Comparison of ENCODE assay signal across 8 cellular contexts in genomic region chr17:7916799-7917198, GRCh38. TPM values are rescaled to one million over a fixed set of nuclear protein-coding genes. Genes with fewer than 3 reads are reported as not detected.
DNase-seq lines count a peak whose midpoint lies in the region; TF ChIP-seq lines count a peak whose summit lies in the region.

No MANE protein-coding gene starts in this region.

- H3K27ac Mint-ChIP-seq in CD14-positive monocyte, result peak overlapping the region in 6 of 7 donors; percentile 53 to 83 (median 80)
- H3K27ac Mint-ChIP-seq in dendritic cell treated with granulocyte-macrophage colony-stimulating factor and Interleukin-4, amounts not matched to agents 40 ng/mL and 50 ng/mL, for 4 days, result peak overlapping the region; percentile 94

- no peaks in the 10 kb centered on the region for H3K79me1 ChIP-seq in neuronal stem cell (ENCODE audit: low read depth, low read length)

- no peaks in the 10 kb centered on the region for H3K9me3 Mint-ChIP-seq in CD14-positive monocyte
- no peaks in the 10 kb centered on the region for H3K9me3 Mint-ChIP-seq in dendritic cell treated with granulocyte-macrophage colony-stimulating factor and Interleukin-4, amounts not matched to agents 40 ng/mL and 50 ng/mL, for 4 days

- H3K36me3 ChIP-seq in neuronal stem cell (replicated peaks in 1 of 2; ENCODE audit: control insufficient read depth in 2 of 2, insufficient read depth in 2 of 2, low read length in 2 of 2), result peaks cover under 1 to 9% of the 10 kb centered on the region in 2 donors
- peaks cover 0 to 4% of the 10 kb centered on the region in 2 donors for H3K36me3 ChIP-seq in adrenal gland (replicated peaks in 1 of 2)

- TF ChIP-seq POLR2A in adrenal gland (IDR thresholded peaks at IDR 0.05), result no peak

- peaks cover 0 to 7% of the 10 kb centered on the region in 2 donors for H3K9me3 ChIP-seq in neuronal stem cell (replicated peaks in 1 of 2; ENCODE audit: control insufficient read depth in 2 of 2, insufficient read depth in 1 of 2, low read depth in 1 of 2, low read length in 2 of 2)
- H3K9me3 ChIP-seq in adrenal gland (replicated peaks in 1 of 3), result no peaks in the 10 kb centered on the region

- H3K36me3 Mint-ChIP-seq in CD14-positive monocyte, result peaks cover 2 to 4% of the 10 kb centered on the region in 2 donors
- H3K36me3 Mint-ChIP-seq in dendritic cell treated with granulocyte-macrophage colony-stimulating factor and Interleukin-4, amounts not matched to agents 40 ng/mL and 50 ng/mL, for 4 days (ENCODE audit: low read depth), result peaks cover 9% of the 10 kb centered on the region

- no peak overlapping the region for H3K4me2 ChIP-seq in neuronal stem cell (ENCODE audit: insufficient read depth, low read length, poor library complexity, severe bottlenecking)

- H3K27ac ChIP-seq in neuronal stem cell (replicated peaks; ENCODE audit: low read length), result no peak overlapping the region
- peak overlapping the region in 2 of 5 donors; percentile 96 for H3K27ac ChIP-seq in adrenal gland

- H3K27me3 Mint-ChIP-seq in CD14-positive monocyte (ENCODE audit: low read depth in 3 of 3), result peaks cover 0 to 2% (median 1%) of the 10 kb centered on the region in 3 donors
- H3K27me3 Mint-ChIP-seq in dendritic cell treated with granulocyte-macrophage colony-stimulating factor and Interleukin-4, amounts not matched to agents 40 ng/mL and 50 ng/mL, for 4 days, result no peaks in the 10 kb centered on the region

- H3K23ac ChIP-seq in neuronal stem cell (ENCODE audit: low read depth, low read length, poor library complexity), result no peak overlapping the region

- WGBS in neuronal stem cell (ENCODE audit: extremely low coverage in 2 of 2, insufficient read length in 2 of 2, insufficient replicate concordance in 1 of 2), 2 donors, result no CpG with 5 or more reads among the region's 2 CpGs
- WGBS in adrenal gland, 4 donors, result 60 to 85% (median 75%) methylated on average over 1 to 2 of the region's 2 CpGs

- no peak overlapping the region for H4K91ac ChIP-seq in neuronal stem cell (ENCODE audit: low read depth, low read length, poor library complexity)

- peaks cover 32% of the 10 kb centered on the region for H3K4me1 Mint-ChIP-seq in CD14-positive monocyte
- H3K4me1 Mint-ChIP-seq in dendritic cell treated with granulocyte-macrophage colony-stimulating factor and Interleukin-4, amounts not matched to agents 40 ng/mL and 50 ng/mL, for 4 days (ENCODE audit: low read depth), result peaks cover 39% of the 10 kb centered on the region

- no peak overlapping the region for H2BK5ac ChIP-seq in neuronal stem cell (ENCODE audit: low read length)

- H3K27me3 ChIP-seq in neuronal stem cell (ENCODE audit: control insufficient read depth in 3 of 3, insufficient read depth in 3 of 3, low read depth in 1 of 3, low read length in 3 of 3), result peaks cover 0 to 11% (median 0%) of the 10 kb centered on the region in 3 experiments
- H3K27me3 ChIP-seq in adrenal gland, result no peaks in the 10 kb centered on the region

- H2BK15ac ChIP-seq in neuronal stem cell (ENCODE audit: low read length), result no peak overlapping the region

- H3K18ac ChIP-seq in neuronal stem cell (ENCODE audit: low read length), result no peak overlapping the region

- no peak overlapping the region for H3K9ac ChIP-seq in neuronal stem cell (ENCODE audit: low read depth, low read length, poor library complexity)

- H4K8ac ChIP-seq in neuronal stem cell (ENCODE audit: low read depth, low read length), result no peak overlapping the region

- DNase-seq in CD14-positive monocyte (ENCODE audit: low spot score), result no peak
- DNase-seq in M059J (ENCODE audit: low read depth), result peak; percentile 5
- DNase-seq in neuronal stem cell (ENCODE audit: low spot score), result no peak
- no peak for DNase-seq in DMS79 treated with DMSO at 0.1 percent for 48 hours (lab: John Stamatoyannopoulos, UW)
- DNase-seq in adrenal gland, result no peak
- no peak for DNase-seq in NCI-H2107 (lab: John Stamatoyannopoulos, UW)
- DNase-seq in activated CD4-positive, alpha-beta T cell treated with anti-CD3 and anti-CD28 coated beads, Interleukin-2, amount 50 U/mL, for 48 hours, result no peak

- H3K14ac ChIP-seq in neuronal stem cell (ENCODE audit: low read length), result no peak overlapping the region

- H2AFZ ChIP-seq in neuronal stem cell (ENCODE audit: low read length), result peak overlapping the region; percentile 99

- H2BK12ac ChIP-seq in neuronal stem cell (ENCODE audit: low read length), result no peak overlapping the region

- TF ChIP-seq CTCF in CD14-positive monocyte (IDR thresholded peaks at IDR 0.05) (no peak), adrenal gland (IDR thresholded peaks at IDR 0.05) (no peak)

- H3K4me1 ChIP-seq in neuronal stem cell (ENCODE audit: control insufficient read depth in 2 of 2, insufficient read depth in 1 of 2, low read depth in 1 of 2, low read length in 2 of 2) (peaks cover 7 to 12% of the 10 kb centered on the region in 2 donors), adrenal gland (replicated peaks in 1 of 2) (peaks cover 10 to 25% of the 10 kb centered on the region in 2 donors)

- H2AK5ac ChIP-seq in neuronal stem cell (ENCODE audit: low read depth, low read length), result no peak overlapping the region

- no peak overlapping the region for H3K4ac ChIP-seq in neuronal stem cell (ENCODE audit: low read length)

- H3K4me3 ChIP-seq in neuronal stem cell (ENCODE audit: low read length in 2 of 2) (peak overlapping the region in 1 of 2 donors; percentile 87), adrenal gland (no peak overlapping the region)

- H2BK120ac ChIP-seq in neuronal stem cell (ENCODE audit: low read depth, low read length), result no peak overlapping the region

- intact Hi-C loops in CD14-positive monocyte (cut with micrococcal nuclease) (no loop called here), adrenal gland (cut with DNase I) (loop anchor here in 1 of 2 donors (10.0 kb wide), 1 partner anchor 52 kb away; no protein-coding TSS in a partner anchor)
- intact Hi-C loops in dendritic cell treated with granulocyte-macrophage colony-stimulating factor and Interleukin-4, amounts not matched to agents 40 ng/mL and 50 ng/mL, for 4 days (cut with micrococcal nuclease), result no loop called here

- H3K4me3 Mint-ChIP-seq in CD14-positive monocyte, result peak overlapping the region; percentile 47 to 51
- peak overlapping the region; percentile 98 for H3K4me3 Mint-ChIP-seq in dendritic cell treated with granulocyte-macrophage colony-stimulating factor and Interleukin-4, amounts not matched to agents 40 ng/mL and 50 ng/mL, for 4 days

RNA-seq across cellular contexts. Expression of gene RNF227, which starts 0.7 kb away (rescaled TPM):
- 1 to 10 TPM in 1 of 2 donors, under 1 TPM in 1; 0.59 to 1.3 TPM for polyA plus RNA-seq in CD14-positive monocyte
- 0.86 and 7.8 TPM in 2 replicates for total RNA-seq in M059J (2014; rRNA removed; shearing (Covaris generic))
- 2.8 TPM for polyA plus RNA-seq in neuronal stem cell (2013, experiment 1 of 2)
- polyA plus RNA-seq in neuronal stem cell (2013, experiment 2 of 2), result 3.0 TPM
- 10 to 100 TPM in 1 of 8 donors, 1 to 10 TPM in 7; 1.1 to 17.3 (median 3.0) TPM for total RNA-seq in adrenal gland
- polyA plus RNA-seq in adrenal gland, result 1 to 10 TPM; 1.7 to 5.2 (median 3.3) TPM

RNA-seq across cellular contexts. Expression of gene KCNAB3, which starts 12.9 kb away (rescaled TPM):
- not detected for polyA plus RNA-seq in CD14-positive monocyte
- total RNA-seq in M059J (2014; rRNA removed; shearing (Covaris generic)), result not detected in 2 replicates
- polyA plus RNA-seq in neuronal stem cell (2013, experiment 1 of 2), result 14.9 TPM
- 15.4 TPM for polyA plus RNA-seq in neuronal stem cell (2013, experiment 2 of 2)
- 1 to 10 TPM in 1 of 8 donors, under 1 TPM in 5, not detected in 2; 0.12 to 1.9 (median 0.36) TPM for total RNA-seq in adrenal gland
- 1 to 10 TPM in 2 of 3 donors, under 1 TPM in 1; 0.27 to 4.2 (median 3.4) TPM for polyA plus RNA-seq in adrenal gland

RNA-seq across cellular contexts. Expression of gene TRAPPC1, which starts 14.9 kb away (rescaled TPM):
- polyA plus RNA-seq in CD14-positive monocyte, result 100 to 1,000 TPM; 172 to 224 TPM
- 58.1 and 61.8 TPM in 2 replicates for total RNA-seq in M059J (2014; rRNA removed; shearing (Covaris generic))
- polyA plus RNA-seq in neuronal stem cell (2013, experiment 1 of 2), result 160 TPM
- polyA plus RNA-seq in neuronal stem cell (2013, experiment 2 of 2), result 156 TPM
- 100 to 1,000 TPM in 4 of 8 donors, 10 to 100 TPM in 4; 48.6 to 161 (median 100) TPM for total RNA-seq in adrenal gland
- 100 to 1,000 TPM; 131 to 220 (median 166) TPM for polyA plus RNA-seq in adrenal gland

RNA-seq across cellular contexts. Expression of gene CNTROB, which starts 15.2 kb away (rescaled TPM):
- polyA plus RNA-seq in CD14-positive monocyte, result 1 to 10 TPM; 4.7 to 6.5 TPM
- 14.3 and 29.9 TPM in 2 replicates for total RNA-seq in M059J (2014; rRNA removed; shearing (Covaris generic))
- polyA plus RNA-seq in neuronal stem cell (2013, experiment 1 of 2), result 43.2 TPM
- 42.1 TPM for polyA plus RNA-seq in neuronal stem cell (2013, experiment 2 of 2)
- 10 to 100 TPM; 11.8 to 27.1 (median 19.2) TPM for total RNA-seq in adrenal gland
- 10 to 100 TPM; 14.8 to 85.2 (median 48.1) TPM for polyA plus RNA-seq in adrenal gland

RNA-seq across cellular contexts. Expression of gene CHD3, which starts 28.2 kb away (rescaled TPM):
- polyA plus RNA-seq in CD14-positive monocyte, result under 1 TPM; 0.55 to 0.91 TPM
- total RNA-seq in M059J (2014; rRNA removed; shearing (Covaris generic)), result 15.6 and 31.3 TPM in 2 replicates
- 17.8 TPM for polyA plus RNA-seq in neuronal stem cell (2013, experiment 1 of 2)
- polyA plus RNA-seq in neuronal stem cell (2013, experiment 2 of 2), result 15.7 TPM
- 100 to 1,000 TPM in 2 of 8 donors, 10 to 100 TPM in 6; 75.8 to 123 (median 91.5) TPM for total RNA-seq in adrenal gland
- 100 to 1,000 TPM in 2 of 3 donors, 10 to 100 TPM in 1; 43.8 to 326 (median 104) TPM for polyA plus RNA-seq in adrenal gland
